Comparison of ENCODE assay signal across 8 cellular contexts in the genomic region with DNA sequence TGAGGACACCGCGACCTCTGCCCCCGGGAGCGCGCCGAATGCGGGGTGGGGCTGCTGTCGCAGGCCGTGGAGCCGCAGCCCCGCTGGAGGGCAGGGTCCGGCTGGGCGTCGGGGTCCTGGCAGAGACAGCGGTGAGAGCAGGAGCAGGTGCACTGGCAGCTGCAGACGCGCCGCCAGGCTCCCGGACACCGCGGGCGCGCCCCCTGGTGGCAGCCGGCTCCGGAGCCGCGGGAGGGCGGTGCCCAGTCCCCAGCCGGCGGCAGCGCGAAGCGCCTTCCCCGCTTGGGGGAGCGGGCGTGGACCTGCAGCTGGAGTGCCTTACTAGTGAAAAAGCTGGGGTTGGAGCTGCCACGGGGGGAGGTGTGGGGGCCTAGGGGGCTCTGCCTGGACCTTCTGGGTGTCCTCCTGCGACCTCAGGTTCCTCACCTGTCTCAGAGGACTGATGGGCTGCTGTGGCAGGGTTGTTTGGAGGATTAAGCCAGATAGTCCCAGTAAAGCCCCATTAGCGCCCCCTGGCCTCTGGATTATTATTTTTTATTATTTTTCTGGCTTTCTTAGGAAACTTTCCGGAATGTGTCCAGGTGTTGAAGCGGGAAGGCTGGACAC.
A peak's percentile ranks its signal among the peaks of the same experiment; 100 is the strongest.
DNase-seq lines count a peak whose midpoint lies in the region; ATAC-seq and TF ChIP-seq lines count a peak whose summit lies in the region.
"Not testable (repeated sequence)": the region's sequence is repeated elsewhere in the genome, so short reads cannot be mapped to it uniquely, and the experiment has no call there.

No MANE protein-coding gene starts in this region.

- H3K27me3 ChIP-seq in colonic mucosa: not testable (repeated sequence)

- peak; percentile 99 for ATAC-seq in GM18867 (IDR thresholded peaks at IDR 0.05; ENCODE audit: unreplicated experiment)
- ATAC-seq in HG03039 (IDR thresholded peaks at IDR 0.05; ENCODE audit: unreplicated experiment): peak; percentile 92

- H3K9me3 ChIP-seq in colonic mucosa: not testable (repeated sequence)

- not testable (repeated sequence) for H3K27ac ChIP-seq in colonic mucosa

- intact Hi-C loops in colonic mucosa (cut with DNase I): loop anchor here (5.0 kb wide), 1 partner anchor 130 kb away; no protein-coding TSS in a partner anchor

- POLR2A ChIA-PET in AG04449 (lab: Yijun Ruan, JAX): not testable (repeated sequence)

- peak overlapping the region; percentile 53 for H3K4me3 ChIP-seq in AG04449 (ENCODE audit: low read depth, low read length)
- H3K4me3 ChIP-seq in colonic mucosa: peak overlapping the region; percentile 15

- H3K4me1 ChIP-seq in colonic mucosa: not testable (repeated sequence)

- TF ChIP-seq CTCF in AG04449 (IDR thresholded peaks at IDR 0.05; ENCODE audit: insufficient read depth, low read length, missing control alignments) (peak; percentile 56), colonic mucosa (IDR thresholded peaks at IDR 0.05) (peak; percentile 66)

- not testable (repeated sequence) for DNase-seq in AG04449 (ENCODE audit: low read depth, low spot score)
- peak; percentile 64 for DNase-seq in NCI-H2171 treated with DMSO at 0.1 percent for 48 hours (lab: John Stamatoyannopoulos, UW)
- peak; percentile 72 for DNase-seq in activated CD4-positive, alpha-beta T cell treated with anti-CD3 and anti-CD28 coated beads, Interleukin-2, amount 50 U/mL, for 1 hour
- peak; percentile 75 for DNase-seq in colonic mucosa
- peak; percentile 9 for DNase-seq in kidney glomerular epithelial cell (lab: John Stamatoyannopoulos, UW)
- peak; percentile 50 to 68 for DNase-seq in stimulated activated CD4-positive, alpha-beta T cell treated with anti-CD3 and anti-CD28 coated beads, Interleukin-1b, Interleukin-23, amount 100 ng/mL, for 1 hour (ENCODE audit: low read depth in 2 of 2)

- H3K9ac ChIP-seq in colonic mucosa (ENCODE audit: low read depth in 2 of 2, low read length in 2 of 2): not testable (repeated sequence)

- CTCF ChIA-PET in AG04449 (lab: Yijun Ruan, JAX): interaction anchor here (0.7 to 3.2 kb wide), 8 partner anchors 111 to 418 kb away, joined by 3 to 30 read pairs (median 3); no protein-coding TSS in a partner anchor

- not testable (repeated sequence) for H3K36me3 ChIP-seq in colonic mucosa
